In genomic region chr19:5338661-5339469, GRCh38 we compare ENCODE assay signal across 9 cellular contexts. TPM values are rescaled to one million over a fixed set of nuclear protein-coding genes. Genes with fewer than 3 reads are reported as not detected.
A peak's percentile ranks its signal among the peaks of the same experiment; 100 is the strongest.
DNase-seq lines count a peak whose midpoint lies in the region; TF ChIP-seq lines count a peak whose summit lies in the region.
"Had no signal": no experiment of that assay in that cellular context is flagged by ENCODE, and none has a peak within 500 bp of the region (broad histone marks: within the 10 kb centered on the region; RNA-seq: fewer than 3 reads in every experiment).

No MANE protein-coding gene starts in this region.

- peaks cover 37% of the 10 kb centered on the region for H3K4me1 Mint-ChIP-seq in neural crest cell

- H3K27ac Mint-ChIP-seq in neural crest cell (ENCODE audit: unreplicated experiment): peak overlapping the region; percentile 91

- DNase-seq in GM03348 (ENCODE audit: low spot score) (peak; percentile 36), NCI-H1694 treated with DMSO at 0.1 percent for 48 hours (lab: John Stamatoyannopoulos, UW) (peak; percentile 63), cerebellar cortex (ENCODE audit: low spot score) (peak; percentile 32), neural crest cell (ENCODE audit: low read depth, low spot score) (peak; percentile 46), RKO (ENCODE audit: low spot score) (no peak), OCI-M2 (lab: John Stamatoyannopoulos, UW; ENCODE audit: unreplicated experiment) (no peak), 8988T (no peak), DMS114 treated with DMSO at 0.1 percent for 48 hours (lab: John Stamatoyannopoulos, UW; ENCODE audit: unreplicated experiment) (no peak)
- DNase-seq: HCEC 1CT had no signal

- no peak for TF ChIP-seq CTCF in neural crest cell (conservative IDR thresholded peaks at IDR 0.05)

- peaks cover 6% of the 10 kb centered on the region for H3K27me3 Mint-ChIP-seq in neural crest cell (ENCODE audit: low read depth)

- no peaks in the 10 kb centered on the region for H3K36me3 Mint-ChIP-seq in neural crest cell (ENCODE audit: low read depth)

- H3K4me3 Mint-ChIP-seq in neural crest cell: peak overlapping the region; percentile 96

- H3K9me3 Mint-ChIP-seq in neural crest cell: no peaks in the 10 kb centered on the region

RNA-seq across cellular contexts. Expression of gene PTPRS, which starts 1.7 kb away (rescaled TPM):
- total RNA-seq in neural crest cell: 333 and 357 TPM in 2 replicates

Comparison
In these comparisons a context has a peak if more than half of its experiments do, and no peak if none do; other contexts are left out.
1. DNase-seq: peak in GM03348 (single experiment), NCI-H1694 treated with DMSO at 0.1 percent for 48 hours (single experiment), cerebellar cortex (single experiment) and neural crest cell (single experiment); none in RKO (single experiment), OCI-M2 (single experiment), 8988T (single experiment) and DMS114 treated with DMSO at 0.1 percent for 48 hours (single experiment).